17 cellular contexts compared by ENCODE assay signal in the genomic region with DNA sequence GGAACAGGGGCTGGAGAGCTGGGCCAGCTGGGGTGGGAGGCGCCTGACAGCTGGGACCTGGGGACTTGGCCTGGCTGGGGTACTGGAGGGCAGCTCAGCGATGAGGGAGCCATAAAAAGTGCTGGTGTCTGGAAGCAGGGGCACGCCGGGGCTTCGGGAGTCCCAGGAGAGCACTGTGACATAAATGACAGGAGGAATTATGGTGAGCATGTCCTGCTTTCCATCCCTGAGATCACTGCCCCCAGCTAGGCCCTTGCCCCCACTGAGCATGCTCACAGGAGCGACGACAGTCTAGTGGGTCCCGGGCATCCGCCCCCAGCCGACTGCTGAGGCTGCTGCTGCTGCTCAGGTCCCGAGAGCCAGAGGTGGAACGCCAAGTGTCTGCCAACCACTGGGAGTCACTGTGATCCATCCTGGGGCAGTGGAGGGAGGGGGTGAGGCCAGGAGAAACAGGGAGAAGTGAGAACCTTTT. TPM values are rescaled to one million over a fixed set of nuclear protein-coding genes. Genes with fewer than 3 reads are reported as not detected.
A peak's percentile ranks its signal among the peaks of the same experiment; 100 is the strongest.
DNase-seq lines count a peak whose midpoint lies in the region; ATAC-seq, FAIRE-seq and TF ChIP-seq lines count a peak whose summit lies in the region.
"Had no signal": no experiment of that assay in that cellular context is flagged by ENCODE, and none has a peak within 500 bp of the region (broad histone marks: within the 10 kb centered on the region; RNA-seq: fewer than 3 reads in every experiment).

No MANE protein-coding gene starts in this region.

- H4K5ac ChIP-seq in IMR-90 (ENCODE audit: low read depth, low read length) (no peak overlapping the region), H1 (ENCODE audit: insufficient read length, low read depth, low read length) (no peak overlapping the region)

- H3K4me1 ChIP-seq in IMR-90 (ENCODE audit: control insufficient read depth, insufficient read depth, low read length) (peaks cover 2% of the 10 kb centered on the region; the same call in 1 of the 2 replicates), H1 (replicated peaks in 1 of 4; ENCODE audit: control insufficient read depth in 3 of 4, insufficient read depth in 4 of 4, low read length in 3 of 4) (no peaks in the 10 kb centered on the region; a peak in 1 of 7 replicates), skeletal muscle tissue (ENCODE audit: control insufficient read depth in 3 of 3, insufficient read depth in 3 of 3, low read length in 3 of 3) (peaks cover 53 to 56% (median 54%) of the 10 kb centered on the region in 3 donors)

- H2BK20ac ChIP-seq in IMR-90 (ENCODE audit: low read depth, low read length) = no peak overlapping the region
- H2BK20ac ChIP-seq in H1 (ENCODE audit: low read length) = no peak overlapping the region

- ATAC-seq in IMR-90 (ENCODE audit: low read depth) (peak; percentile 26; the same call in 1 of the 2 replicates), HG02938 (IDR thresholded peaks at IDR 0.05; ENCODE audit: unreplicated experiment) (no peak)
- no peak for ATAC-seq in stimulated activated naive CD8-positive, alpha-beta T cell treated with anti-CD3 and anti-CD28 coated beads, Interleukin-15, amount 100 ng/mL, for 72 hours
- ATAC-seq: activated CD8-positive, alpha-beta T cell treated with anti-CD3 and anti-CD28 coated beads for 36 hours; CD8-positive, alpha-beta T cell had no signal

- POLR2A ChIA-PET in IMR-90 (lab: Charles Lee; ENCODE audit: unreplicated experiment) = no interaction called here
- POLR2A ChIA-PET in H1 (lab: Charles Lee; ENCODE audit: partially characterized antibody) = interaction anchor here (1.8 kb wide), 1 partner anchor 9 kb away, joined by 7 read pairs; no protein-coding TSS in a partner anchor

- no peak overlapping the region for H3K4me2 ChIP-seq in IMR-90 (ENCODE audit: low read depth, low read length)
- H3K4me2 ChIP-seq in H1 (ENCODE audit: insufficient read depth in 1 of 2, low read depth in 2 of 2, low read length in 2 of 2) = no peak overlapping the region

- H3K4ac ChIP-seq in IMR-90 (ENCODE audit: low read depth, low read length) (no peak overlapping the region), H1 (replicated peaks; ENCODE audit: insufficient read length, low read depth, low read length) (no peak overlapping the region)

- no peak overlapping the region for H3K27ac ChIP-seq in IMR-90 (ENCODE audit: insufficient read depth, low read length)
- no peak overlapping the region for H3K27ac ChIP-seq in H1 (ENCODE audit: low read depth, low read length)
- H3K27ac ChIP-seq in skeletal muscle tissue (ENCODE audit: low read depth, low read length) = peak overlapping the region; percentile 7

- H2BK5ac ChIP-seq in IMR-90 (ENCODE audit: low read depth, low read length, poor library complexity, severe bottlenecking) (no peak overlapping the region), H1 (ENCODE audit: low read depth, low read length) (no peak overlapping the region)

- H4K8ac ChIP-seq in IMR-90 (ENCODE audit: low read depth in 2 of 2, low read length in 2 of 2) (no peak overlapping the region), H1 (ENCODE audit: extremely low read depth, insufficient read depth, low read length) (0 out of 2 replicates have a peak overlapping the region, but pooled peaks have one; percentile 30)

- H3K4me1 Mint-ChIP-seq in stimulated activated naive CD8-positive, alpha-beta T cell treated with anti-CD3 and anti-CD28 coated beads, Interleukin-15, amount 100 ng/mL, for 72 hours = no peaks in the 10 kb centered on the region

- no peaks in the 10 kb centered on the region for H4K20me1 ChIP-seq in IMR-90 (ENCODE audit: insufficient read depth, low read length)
- no peaks in the 10 kb centered on the region for H4K20me1 ChIP-seq in H1 (replicated peaks in 1 of 2; ENCODE audit: control insufficient read depth in 1 of 2, insufficient read depth in 2 of 2, low read length in 2 of 2)

- dilution Hi-C loops in IMR-90 (cut with HindIII; ENCODE audit: low sequenced_read_pairs, unreplicated experiment) = no loop called here

- H3K27ac Mint-ChIP-seq in stimulated activated naive CD8-positive, alpha-beta T cell treated with anti-CD3 and anti-CD28 coated beads, Interleukin-15, amount 100 ng/mL, for 72 hours = no peak overlapping the region
- H3K27ac Mint-ChIP-seq: activated CD8-positive, alpha-beta T cell treated with anti-CD3 and anti-CD28 coated beads for 36 hours; activated T-helper 2 cell treated with anti-CD3 and anti-CD28 coated beads, Interferon-gamma antibody, Interleukin-2, Interleukin-4, amounts not matched to agents 10 μg/mL and 5 μg/mL and 100 μg/mL, durations not matched to agents 14 hours and 24 hours and 36 hours; CD8-positive, alpha-beta T cell; type B pancreatic cell had no signal

- 82% methylated on average over 3 of the region's 12 CpGs; no CpG with 5 or more reads in 1 of the 2 experiments for WGBS in IMR-90 (ENCODE audit: extremely low coverage in 2 of 2, insufficient read length in 1 of 2), 2 experiments
- 64% methylated on average over 12 of the region's 12 CpGs; no CpG with 5 or more reads in 1 of the 2 experiments for WGBS in H1 (ENCODE audit: extremely low coverage in 1 of 2, insufficient coverage in 1 of 2, insufficient read length in 1 of 2, insufficient replicate concordance in 2 of 2, low coverage in 1 of 2, low lambda C conversion rate in 2 of 2, missing lambda C conversion rate in 1 of 2), 2 experiments

- TF ChIP-seq EP300 in H1 (IDR thresholded peaks at IDR 0.05; ENCODE audit: borderline replicate concordance in 1 of 2, low read depth in 2 of 2, low read length in 2 of 2) = no peak

- H3K9me3 ChIP-seq in IMR-90 (ENCODE audit: control insufficient read depth, insufficient read depth, low read length) (no peaks in the 10 kb centered on the region), H1 (ENCODE audit: insufficient read depth in 2 of 2, low read depth in 1 of 2, low read length in 1 of 2) (no peaks in the 10 kb centered on the region), skeletal muscle tissue (ENCODE audit: control insufficient read depth in 3 of 3, low read length in 3 of 3) (no peaks in the 10 kb centered on the region)

- no TSS peak for BruUV-seq in IMR-90 (replicated peaks; lab: Mats Ljungman, UMichigan)

- TF ChIP-seq CTCF in IMR-90 (conservative IDR thresholded peaks at IDR 0.05; ENCODE audit: low read depth, low read length) (0 out of 2 replicates have a peak, but pooled peaks have one; percentile 16), H1 (IDR thresholded peaks at IDR 0.05; ENCODE audit: control extremely low read depth in 1 of 3, insufficient read depth in 1 of 3, low read depth in 1 of 3, low read length in 3 of 3) (peak; percentile 42 to 65 (median 50)), kidney epithelial cell (IDR thresholded peaks at IDR 0.05; ENCODE audit: insufficient read depth, low read length, poor library complexity, severe bottlenecking) (peak; percentile 2)

- no peak overlapping the region for H2BK12ac ChIP-seq in H1 (ENCODE audit: low read depth, low read length)

- H3K9me1 ChIP-seq in IMR-90 (ENCODE audit: insufficient read depth, low read length) = 0 out of 2 replicates have a peak, but pooled peaks cover 3% of the 10 kb centered on the region

- no peak overlapping the region for H2BK15ac ChIP-seq in IMR-90 (ENCODE audit: low read depth, low read length)
- H2BK15ac ChIP-seq in H1 (ENCODE audit: low read length) = no peak overlapping the region

- CTCF ChIA-PET in IMR-90 (lab: Yijun Ruan, JAX) (no interaction called here), H1 (lab: Charles Lee; ENCODE audit: partially characterized antibody) (interaction anchor here (0.7 to 4.8 kb wide), 12 partner anchors 9 to 455 kb away, joined by 3 to 22 read pairs (median 4); no protein-coding TSS in a partner anchor)

- DNase-seq in IMR-90 (no peak), H1 (ENCODE audit: low read depth in 1 of 2, low spot score in 2 of 2) (peak in 1 of 2 experiments; percentile 51), kidney epithelial cell (ENCODE audit: low read depth) (no peak), OCI-M1 (lab: John Stamatoyannopoulos, UW) (no peak), amygdala (lab: John Stamatoyannopoulos, UW) (no peak)
- DNase-seq in stimulated activated naive CD8-positive, alpha-beta T cell treated with anti-CD3 and anti-CD28 coated beads, Interleukin-15, amount 100 ng/mL, for 72 hours = no peak
- DNase-seq: activated CD8-positive, alpha-beta T cell treated with anti-CD3 and anti-CD28 coated beads for 36 hours; amniotic stem cell; cortex of kidney; SHP77 had no signal

- no peak overlapping the region for H3K4me3 Mint-ChIP-seq in stimulated activated naive CD8-positive, alpha-beta T cell treated with anti-CD3 and anti-CD28 coated beads, Interleukin-15, amount 100 ng/mL, for 72 hours
- H3K4me3 Mint-ChIP-seq: activated CD8-positive, alpha-beta T cell treated with anti-CD3 and anti-CD28 coated beads for 36 hours; CD8-positive, alpha-beta T cell; type B pancreatic cell had no signal

- H3K56ac ChIP-seq in IMR-90 (ENCODE audit: extremely low read depth, insufficient read depth, low read length) = no peak overlapping the region
- H3K56ac ChIP-seq in H1 (replicated peaks; ENCODE audit: insufficient read length, low read depth, low read length) = no peak overlapping the region

- 0 out of 2 replicates have a peak, but pooled peaks have one; percentile 1 for TF ChIP-seq RAD21 in IMR-90 (IDR thresholded peaks at IDR 0.05; ENCODE audit: low read length)
- TF ChIP-seq RAD21 in H1 (IDR thresholded peaks at IDR 0.05 in 1 of 2, conservative IDR thresholded peaks at IDR 0.05 in 1 of 2; ENCODE audit: low read depth in 2 of 2, low read length in 2 of 2) = peak; percentile 40 to 52

- H3K79me1 ChIP-seq in IMR-90 (ENCODE audit: low read depth in 1 of 2, low read length in 2 of 2) (no peaks in the 10 kb centered on the region), H1 (ENCODE audit: low read depth, low read length) (no peaks in the 10 kb centered on the region)

- H3K9ac ChIP-seq in IMR-90 (ENCODE audit: low read depth, low read length) = no peak overlapping the region
- no peak overlapping the region; a peak in 1 of 7 replicates for H3K9ac ChIP-seq in H1 (replicated peaks in 1 of 4; ENCODE audit: extremely low read depth in 1 of 4, low read depth in 3 of 4, low read length in 3 of 4)
- H3K9ac ChIP-seq in skeletal muscle tissue (ENCODE audit: low read depth in 1 of 3, low read length in 3 of 3) = peak overlapping the region in 1 of 3 donors; percentile 50

- H2BK120ac ChIP-seq in IMR-90 (ENCODE audit: low read depth, low read length) (no peak overlapping the region), H1 (replicated peaks; ENCODE audit: low read depth, low read length) (no peak overlapping the region)

- no peaks in the 10 kb centered on the region for H3K79me2 ChIP-seq in H1 (ENCODE audit: control insufficient read depth in 1 of 2, insufficient read depth in 2 of 2, low read length in 2 of 2)

- no peaks in the 10 kb centered on the region for H3K36me3 ChIP-seq in IMR-90 (ENCODE audit: control insufficient read depth, insufficient read depth, low read length)
- H3K36me3 ChIP-seq in H1 (ENCODE audit: control insufficient read depth in 2 of 4, insufficient read depth in 4 of 4, low read length in 3 of 4) = no peaks in the 10 kb centered on the region
- no peaks in the 10 kb centered on the region for H3K36me3 ChIP-seq in kidney epithelial cell (ENCODE audit: control insufficient read depth, insufficient read depth, low read length)
- H3K36me3 ChIP-seq in skeletal muscle tissue (ENCODE audit: control insufficient read depth in 3 of 3, insufficient read depth in 3 of 3, low read length in 3 of 3) = peaks cover 0 to 5% (median 0%) of the 10 kb centered on the region in 3 donors

- H3K27me3 Mint-ChIP-seq in stimulated activated naive CD8-positive, alpha-beta T cell treated with anti-CD3 and anti-CD28 coated beads, Interleukin-15, amount 100 ng/mL, for 72 hours = peaks cover 15% of the 10 kb centered on the region
- H3K27me3 Mint-ChIP-seq: activated CD8-positive, alpha-beta T cell treated with anti-CD3 and anti-CD28 coated beads for 36 hours had no signal

- H4K91ac ChIP-seq in IMR-90 (ENCODE audit: insufficient read depth, low read depth, low read length) = no peak overlapping the region
- H4K91ac ChIP-seq in H1 (replicated peaks; ENCODE audit: insufficient read length, low read length) = no peak overlapping the region

- H3K23me2 ChIP-seq in H1 (ENCODE audit: low read depth, low read length) = no peaks in the 10 kb centered on the region

- no peak overlapping the region for H3K23ac ChIP-seq in IMR-90 (ENCODE audit: low read depth, low read length)
- H3K23ac ChIP-seq in H1 (ENCODE audit: insufficient read length) = no peak overlapping the region

- no peaks in the 10 kb centered on the region for H3K27me3 ChIP-seq in IMR-90 (ENCODE audit: control insufficient read depth, insufficient read depth, low read length)
- peaks cover 0 to 3% (median under 1%) of the 10 kb centered on the region in 4 experiments; a peak in 2 of 7 replicates for H3K27me3 ChIP-seq in H1 (replicated peaks in 1 of 4; ENCODE audit: control insufficient read depth in 3 of 4, extremely low read depth in 1 of 4, insufficient read depth in 3 of 4, low read length in 3 of 4)
- H3K27me3 ChIP-seq in kidney epithelial cell (ENCODE audit: control insufficient read depth, insufficient read depth, low read length) = no peaks in the 10 kb centered on the region
- peaks cover 0 to 3% (median 0%) of the 10 kb centered on the region in 3 donors for H3K27me3 ChIP-seq in skeletal muscle tissue (ENCODE audit: control insufficient read depth in 3 of 3, insufficient read depth in 3 of 3, low read length in 3 of 3)

- in situ Hi-C loops in IMR-90 (cut with MboI; ENCODE audit: low sequenced_read_pairs) = no loop called here

- H2AK5ac ChIP-seq in IMR-90 (ENCODE audit: low read depth, low read length) = no peak overlapping the region
- no peak overlapping the region for H2AK5ac ChIP-seq in H1 (ENCODE audit: low read depth, low read length)

- TF ChIP-seq POLR2A in IMR-90 (IDR thresholded peaks at IDR 0.05; ENCODE audit: low read depth, low read length) (no peak), H1 (IDR thresholded peaks at IDR 0.05; ENCODE audit: control extremely low read depth in 1 of 2, low read depth in 2 of 2, low read length in 2 of 2) (no peak)

- H2AFZ ChIP-seq in IMR-90 (replicated peaks; ENCODE audit: low read length, poor library complexity) (peak overlapping the region; percentile 56), H1 (ENCODE audit: low read length) (no peak overlapping the region)

- H3K9me3 Mint-ChIP-seq in stimulated activated naive CD8-positive, alpha-beta T cell treated with anti-CD3 and anti-CD28 coated beads, Interleukin-15, amount 100 ng/mL, for 72 hours = no peaks in the 10 kb centered on the region
- H3K9me3 Mint-ChIP-seq: activated CD8-positive, alpha-beta T cell treated with anti-CD3 and anti-CD28 coated beads for 36 hours; activated T-helper 2 cell treated with anti-CD3 and anti-CD28 coated beads, Interferon-gamma antibody, Interleukin-2, Interleukin-4, amounts not matched to agents 10 μg/mL and 5 μg/mL and 100 μg/mL, durations not matched to agents 14 hours and 24 hours and 36 hours; CD8-positive, alpha-beta T cell; type B pancreatic cell had no signal

- H3K18ac ChIP-seq in IMR-90 (ENCODE audit: low read depth, low read length) (no peak overlapping the region), H1 (ENCODE audit: extremely low read depth, low read length) (no peak overlapping the region)

- no peak for FAIRE-seq in H1 (lab: Jason Lieb, UNC)
- FAIRE-seq: islet of Langerhans had no signal

- peak overlapping the region; percentile 6 for H2AK9ac ChIP-seq in IMR-90 (replicated peaks; ENCODE audit: low read depth, low read length, poor library complexity)

- H3K4me3 ChIP-seq in IMR-90 (ENCODE audit: insufficient read depth, low read depth, low read length) (no peak overlapping the region), H1 (ENCODE audit: extremely low read depth in 1 of 4, insufficient read depth in 2 of 4, low read depth in 3 of 4, low read length in 4 of 4) (no peak overlapping the region), kidney epithelial cell (ENCODE audit: low read depth, low read length) (no peak overlapping the region), skeletal muscle tissue (ENCODE audit: low read length in 3 of 3) (no peak overlapping the region)

- intact Hi-C loops in IMR-90 (cut with micrococcal nuclease) = no loop called here

- H3K14ac ChIP-seq in IMR-90 (replicated peaks; ENCODE audit: low read depth, low read length) = no peak overlapping the region
- H3K14ac ChIP-seq in H1 (ENCODE audit: insufficient read length) = no peak overlapping the region

RNA-seq across cellular contexts. Expression of a gene that starts 6.2 kb away (rescaled TPM):
- total RNA-seq in IMR-90 (2012; rRNA removed) (0.56 and 0.72 TPM in 2 replicates), kidney epithelial cell (5.1 and 6.3 TPM in 2 replicates), skeletal muscle tissue (14.1 TPM)
- polyA plus RNA-seq in IMR-90 (2012; rRNA removed) (0.82 and 1.4 TPM in 2 replicates), H1 (2011; rRNA removed) (0.03 TPM in 1 of 2 replicates, not detected in the other)
- polyA plus RNA-seq in IMR-90 (2012; cell fraction: cytosol; rRNA removed) = 0.55 and 1.0 TPM in 2 replicates
- polyA plus RNA-seq in IMR-90 (2012; cell fraction: nucleus; rRNA removed; ENCODE audit: low replicate concordance) = 1.3 and 3.6 TPM in 2 replicates
- not detected in 2 replicates for total RNA-seq in H1 (2021; fragmentation: NEBNext Ultra II Directional; extraction: Animal tissue kit (Norgen Biotek cat#: 25700))
- not detected for polyA plus RNA-seq in H1 (2011; cell fraction: cytosol; rRNA removed)
- not detected for polyA plus RNA-seq in H1 (2011; cell fraction: nucleus; rRNA removed)
- polyA plus RNA-seq in H1 (2012, experiment 1 of 2) = 0.06 TPM in 1 of 4 replicates, not detected in the others
- 0.07 TPM for polyA plus RNA-seq in H1 (2012, experiment 2 of 2)
- polyA plus RNA-seq in H1 (2013, experiment 1 of 2) = not detected
- polyA plus RNA-seq in H1 (2013, experiment 2 of 2) = not detected
- not detected in 2 replicates for polyA minus RNA-seq in H1 (2011; rRNA and poly(A)+ RNA removed)
- polyA minus RNA-seq in H1 (2011; cell fraction: cytosol; rRNA and poly(A)+ RNA removed) = not detected
- polyA minus RNA-seq in H1 (2011; cell fraction: nucleus; rRNA and poly(A)+ RNA removed) = not detected
- total RNA-seq: activated CD8-positive, alpha-beta T cell treated with anti-CD3 and anti-CD28 coated beads for 36 hours; activated T-helper 2 cell treated with anti-CD3 and anti-CD28 coated beads, Interferon-gamma antibody, Interleukin-2, Interleukin-4, amounts not matched to agents 10 μg/mL and 5 μg/mL and 100 μg/mL, durations not matched to agents 14 hours and 24 hours and 36 hours; CD8-positive, alpha-beta T cell; G401 had no signal

RNA-seq across cellular contexts. Expression of a gene that starts 26.2 kb away (rescaled TPM):
- 10.3 and 12.0 TPM in 2 replicates for total RNA-seq in IMR-90 (2012; rRNA removed)
- polyA plus RNA-seq in IMR-90 (2012; rRNA removed) = 54.1 and 64.5 TPM in 2 replicates
- 20.7 and 53.7 TPM in 2 replicates for polyA plus RNA-seq in IMR-90 (2012; cell fraction: cytosol; rRNA removed)
- polyA plus RNA-seq in IMR-90 (2012; cell fraction: nucleus; rRNA removed; ENCODE audit: low replicate concordance) = 445 and 537 TPM in 2 replicates
- 7.8 and 12.1 TPM in 2 replicates for total RNA-seq in H1 (2021; fragmentation: NEBNext Ultra II Directional; extraction: Animal tissue kit (Norgen Biotek cat#: 25700))
- polyA plus RNA-seq in H1 (2011; rRNA removed) = 24.6 and 42.1 TPM in 2 replicates
- polyA plus RNA-seq in H1 (2011; cell fraction: cytosol; rRNA removed) = 29.6 TPM
- 136 TPM for polyA plus RNA-seq in H1 (2011; cell fraction: nucleus; rRNA removed)
- 11.8 to 25.7 TPM (median 17.2 TPM) in 4 replicates for polyA plus RNA-seq in H1 (2012, experiment 1 of 2)
- 11.5 TPM for polyA plus RNA-seq in H1 (2012, experiment 2 of 2)
- polyA plus RNA-seq in H1 (2013, experiment 1 of 2) = 20.1 TPM
- 18.8 TPM for polyA plus RNA-seq in H1 (2013, experiment 2 of 2)
- polyA minus RNA-seq in H1 (2011; rRNA and poly(A)+ RNA removed) = 6.2 and 7.0 TPM in 2 replicates
- 4.0 TPM for polyA minus RNA-seq in H1 (2011; cell fraction: cytosol; rRNA and poly(A)+ RNA removed)
- 15.6 TPM for polyA minus RNA-seq in H1 (2011; cell fraction: nucleus; rRNA and poly(A)+ RNA removed)
- total RNA-seq in kidney epithelial cell = 57.0 and 70.2 TPM in 2 replicates
- total RNA-seq in skeletal muscle tissue = 12.0 TPM

RNA-seq across cellular contexts. Expression of a gene that starts 27.6 kb away (rescaled TPM):
- not detected in 2 replicates for total RNA-seq in IMR-90 (2012; rRNA removed)
- polyA plus RNA-seq in IMR-90 (2012; rRNA removed) = not detected in 2 replicates
- polyA plus RNA-seq in IMR-90 (2012; cell fraction: cytosol; rRNA removed) = not detected in 2 replicates
- not detected in 2 replicates for polyA plus RNA-seq in IMR-90 (2012; cell fraction: nucleus; rRNA removed; ENCODE audit: low replicate concordance)
- total RNA-seq in H1 (2021; fragmentation: NEBNext Ultra II Directional; extraction: Animal tissue kit (Norgen Biotek cat#: 25700)) = not detected in 2 replicates
- not detected in 2 replicates for polyA plus RNA-seq in H1 (2011; rRNA removed)
- not detected for polyA plus RNA-seq in H1 (2011; cell fraction: cytosol; rRNA removed)
- polyA plus RNA-seq in H1 (2011; cell fraction: nucleus; rRNA removed) = 0.07 TPM
- not detected in 4 replicates for polyA plus RNA-seq in H1 (2012, experiment 1 of 2)
- not detected for polyA plus RNA-seq in H1 (2012, experiment 2 of 2)
- polyA plus RNA-seq in H1 (2013, experiment 1 of 2) = not detected
- polyA plus RNA-seq in H1 (2013, experiment 2 of 2) = not detected
- polyA minus RNA-seq in H1 (2011; rRNA and poly(A)+ RNA removed) = 0.16 TPM in 1 of 2 replicates, not detected in the other
- not detected for polyA minus RNA-seq in H1 (2011; cell fraction: cytosol; rRNA and poly(A)+ RNA removed)
- polyA minus RNA-seq in H1 (2011; cell fraction: nucleus; rRNA and poly(A)+ RNA removed) = not detected
- total RNA-seq in kidney epithelial cell = not detected in 2 replicates
- not detected for total RNA-seq in skeletal muscle tissue
- total RNA-seq: activated CD8-positive, alpha-beta T cell treated with anti-CD3 and anti-CD28 coated beads for 36 hours; activated T-helper 2 cell treated with anti-CD3 and anti-CD28 coated beads, Interferon-gamma antibody, Interleukin-2, Interleukin-4, amounts not matched to agents 10 μg/mL and 5 μg/mL and 100 μg/mL, durations not matched to agents 14 hours and 24 hours and 36 hours; CD8-positive, alpha-beta T cell; G401 had no signal

RNA-seq across cellular contexts. Expression of a gene that starts 44.4 kb away (rescaled TPM):
- total RNA-seq in IMR-90 (2012; rRNA removed) = 0.18 TPM in 1 of 2 replicates, not detected in the other
- 0.03 and 0.09 TPM in 2 replicates for polyA plus RNA-seq in IMR-90 (2012; rRNA removed)
- polyA plus RNA-seq in IMR-90 (2012; cell fraction: cytosol; rRNA removed) = 0.02 and 0.23 TPM in 2 replicates
- 0.12 and 0.19 TPM in 2 replicates for polyA plus RNA-seq in IMR-90 (2012; cell fraction: nucleus; rRNA removed; ENCODE audit: low replicate concordance)
- total RNA-seq in H1 (2021; fragmentation: NEBNext Ultra II Directional; extraction: Animal tissue kit (Norgen Biotek cat#: 25700)) = not detected in 2 replicates
- polyA plus RNA-seq in H1 (2011; rRNA removed) = not detected in 2 replicates
- polyA plus RNA-seq in H1 (2011; cell fraction: cytosol; rRNA removed) = 0.10 TPM
- polyA plus RNA-seq in H1 (2011; cell fraction: nucleus; rRNA removed) = 0.06 TPM
- not detected in 4 replicates for polyA plus RNA-seq in H1 (2012, experiment 1 of 2)
- polyA plus RNA-seq in H1 (2012, experiment 2 of 2) = not detected
- 0.02 TPM for polyA plus RNA-seq in H1 (2013, experiment 1 of 2)
- polyA plus RNA-seq in H1 (2013, experiment 2 of 2) = not detected
- not detected in 2 replicates for polyA minus RNA-seq in H1 (2011; rRNA and poly(A)+ RNA removed)
- polyA minus RNA-seq in H1 (2011; cell fraction: cytosol; rRNA and poly(A)+ RNA removed) = not detected
- polyA minus RNA-seq in H1 (2011; cell fraction: nucleus; rRNA and poly(A)+ RNA removed) = 0.20 TPM
- 0.14 and 0.17 TPM in 2 replicates for total RNA-seq in kidney epithelial cell
- total RNA-seq in skeletal muscle tissue = 1.6 TPM
- total RNA-seq: activated T-helper 2 cell treated with anti-CD3 and anti-CD28 coated beads, Interferon-gamma antibody, Interleukin-2, Interleukin-4, amounts not matched to agents 10 μg/mL and 5 μg/mL and 100 μg/mL, durations not matched to agents 14 hours and 24 hours and 36 hours; CD8-positive, alpha-beta T cell; G401 had no signal
